8 cellular contexts compared by ENCODE assay signal in the genomic region with DNA sequence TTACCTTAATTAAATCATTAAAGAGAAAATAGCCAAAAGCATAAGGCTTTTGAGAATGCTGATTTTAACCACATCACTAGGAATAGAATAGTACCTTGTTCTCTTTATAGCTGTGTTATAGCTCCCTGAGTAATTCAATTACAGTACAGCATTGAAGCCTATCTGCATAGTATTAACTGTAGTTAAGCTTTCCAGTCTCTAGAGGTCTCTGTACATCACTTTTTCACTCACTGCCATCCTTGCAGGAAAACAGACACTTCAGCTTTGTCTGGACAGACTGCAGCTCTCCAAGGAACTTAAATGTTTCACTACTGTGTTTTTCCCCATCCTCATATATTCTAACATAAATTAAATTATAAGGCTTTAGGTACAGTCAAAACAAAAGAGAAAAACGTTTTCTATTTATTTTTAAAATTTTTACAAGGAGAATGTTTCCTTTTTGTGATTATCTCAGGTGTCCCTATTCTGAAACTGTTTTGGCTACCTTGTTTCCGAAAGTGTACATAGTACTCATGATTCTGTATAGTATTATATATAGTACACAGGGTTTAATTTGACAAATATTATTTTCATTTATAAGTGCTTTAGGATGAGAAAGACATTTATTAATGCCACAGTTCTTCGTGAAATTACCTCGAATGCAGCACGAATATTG.
A peak's percentile ranks its signal among the peaks of the same experiment; 100 is the strongest.
DNase-seq lines count a peak whose midpoint lies in the region; ATAC-seq, FAIRE-seq and TF ChIP-seq lines count a peak whose summit lies in the region.

No MANE protein-coding gene starts in this region.

- DNase-seq in AG10803 (ENCODE audit: low read depth) (peak; percentile 82), NCI-H2227 treated with DMSO at 0.1 percent for 48 hours (lab: John Stamatoyannopoulos, UW) (peak; percentile 63), K562 (ENCODE audit: extremely low read depth in 1 of 4, low spot score in 3 of 4) (peak in 2 of 4 experiments; percentile 2 to 3), keratinocyte (ENCODE audit: low read depth, low spot score) (no peak), testis (no peak), T-helper 9 cell (no peak)

- BruUV-seq in K562 (replicated peaks; lab: Mats Ljungman, UMichigan) = no TSS peak

- POLR2A ChIA-PET in K562 (lab: Yijun Ruan, JAX) = no interaction called here

- no peaks in the 10 kb centered on the region for H3K9me3 ChIP-seq in K562 (replicated peaks; ENCODE audit: control insufficient read depth, insufficient read depth, low read depth, low read length)
- H3K9me3 ChIP-seq in keratinocyte (ENCODE audit: control insufficient read depth, low read depth, low read length) = no peaks in the 10 kb centered on the region
- no peaks in the 10 kb centered on the region for H3K9me3 ChIP-seq in testis

- H3K4me1 ChIP-seq in K562 (replicated peaks in 1 of 2; ENCODE audit: control insufficient read depth in 2 of 2, insufficient read depth in 2 of 2, low read length in 2 of 2) (no peaks in the 10 kb centered on the region), keratinocyte (ENCODE audit: control insufficient read depth, extremely low read depth, insufficient read depth, low read length) (no peaks in the 10 kb centered on the region), testis (no peaks in the 10 kb centered on the region)

- whole genome bisulfite sequencing in K562 (ENCODE audit: insufficient coverage, low coverage, missing lambda C conversion rate) = 0% methylated on average over 5 of the region's 5 CpGs
- WGBS in testis, 2 donors = 27 to 31% methylated on average over 5 of the region's 5 CpGs

- H3K79me2 ChIP-seq in K562 (ENCODE audit: control insufficient read depth, insufficient read depth, low read length) (no peaks in the 10 kb centered on the region), keratinocyte (ENCODE audit: control insufficient read depth, insufficient read depth, low read length) (no peaks in the 10 kb centered on the region)

- dilution Hi-C loops in keratinocyte (cut with MboI; ENCODE audit: extremely low pct_ligation_motif_present, low sequenced_read_pairs) = no loop called here

- FAIRE-seq in K562 (lab: Jason Lieb, UNC) (no peak), keratinocyte (lab: Jason Lieb, UNC) (peak; percentile 26)

- in situ Hi-C loops in K562 (cut with MboI) = no loop called here

- H3K27ac ChIP-seq in K562 (ENCODE audit: extremely low read depth, low read depth, low read length) = no peak overlapping the region
- H3K27ac ChIP-seq in keratinocyte (ENCODE audit: control insufficient read depth, insufficient read depth, low read length) = no peak overlapping the region
- no peak overlapping the region for H3K27ac ChIP-seq in testis

- H3K27me3 ChIP-seq in K562 (ENCODE audit: control insufficient read depth in 2 of 2, insufficient read depth in 2 of 2, low read length in 2 of 2) (no peaks in the 10 kb centered on the region), keratinocyte (ENCODE audit: control insufficient read depth, extremely low read depth, insufficient read depth, low read length) (no peaks in the 10 kb centered on the region), testis (no peaks in the 10 kb centered on the region)

- H3K4me3 ChIP-seq in AG10803 (ENCODE audit: low read length) (peak overlapping the region; percentile 57), K562 (no peak overlapping the region), keratinocyte (ENCODE audit: control insufficient read depth in 2 of 3, extremely low read depth in 1 of 3, insufficient read depth in 2 of 3, low read depth in 1 of 3, low read length in 3 of 3) (peak overlapping the region; percentile 18 to 51 (median 41)), testis (peak overlapping the region in 1 of 2 donors; percentile 14)

- TF ChIP-seq CTCF in AG10803 (conservative IDR thresholded peaks at IDR 0.05; ENCODE audit: low read length) (peak; percentile 85), K562 (IDR thresholded peaks at IDR 0.05 in 2 of 3, conservative IDR thresholded peaks at IDR 0.05 in 1 of 3; ENCODE audit: insufficient read depth in 2 of 3, low read depth in 1 of 3, low read length in 3 of 3) (peak in 2 of 3 experiments; percentile 21 to 31; a peak in 2 of 6 replicates), keratinocyte (optimal IDR thresholded peaks at IDR 0.05 in 1 of 3, IDR thresholded peaks at IDR 0.05 in 1 of 3, conservative IDR thresholded peaks at IDR 0.05 in 1 of 3; ENCODE audit: extremely low read depth in 1 of 3, insufficient read depth in 2 of 3, low read length in 3 of 3) (peak; percentile 37 to 49 (median 49)), testis (IDR thresholded peaks at IDR 0.05) (peak; percentile 31 to 40 (median 34))

- CTCF ChIA-PET in K562 (lab: Yijun Ruan, JAX; ENCODE audit: low intra/inter-chr PET ratio) = interaction anchor here (1.0 kb wide), 1 partner anchor 1747 kb away, joined by 3 read pairs; no protein-coding TSS in a partner anchor

- H3K9ac ChIP-seq in K562 (ENCODE audit: insufficient read depth in 1 of 2, low read depth in 2 of 2, low read length in 2 of 2) = no peak overlapping the region
- H3K9ac ChIP-seq in keratinocyte (ENCODE audit: control insufficient read depth, extremely low read depth, insufficient read depth, low read length) = no peak overlapping the region

- intact Hi-C loops in K562 (cut with micrococcal nuclease) (loop anchor here (10.0 kb wide), 1 partner anchor 1550 kb away; no protein-coding TSS in a partner anchor), testis (cut with DNase I; ENCODE audit: low total_unique reads) (no loop called here)

- peak in 1 of 2 experiments; percentile 29; a peak in 3 of 4 replicates for TF ChIP-seq RAD21 in K562 (CRISPR knock-in tag; conservative IDR thresholded peaks at IDR 0.05 in 1 of 2, IDR thresholded peaks at IDR 0.05 in 1 of 2)

- H3K4me2 ChIP-seq in K562 (ENCODE audit: insufficient read depth, low read length) (no peak overlapping the region), keratinocyte (ENCODE audit: control insufficient read depth, extremely low read depth, insufficient read depth, low read depth, low read length) (peak overlapping the region; percentile 79)

- H4K20me1 ChIP-seq in K562 (replicated peaks; ENCODE audit: control insufficient read depth, insufficient read depth, low read length) = no peaks in the 10 kb centered on the region
- no peaks in the 10 kb centered on the region for H4K20me1 ChIP-seq in keratinocyte (ENCODE audit: control insufficient read depth, extremely low read depth, insufficient read depth, low read length)

- H2AFZ ChIP-seq in K562 (ENCODE audit: low read depth, low read length) = no peak overlapping the region
- H2AFZ ChIP-seq in keratinocyte (ENCODE audit: control insufficient read depth, low read length) = peak overlapping the region; percentile 55

- no peaks in the 10 kb centered on the region for H3K9me1 ChIP-seq in K562 (ENCODE audit: control insufficient read depth, insufficient read depth, low read length)
- H3K9me1 ChIP-seq in keratinocyte (ENCODE audit: control insufficient read depth, extremely low read depth, insufficient read depth, low read length) = no peaks in the 10 kb centered on the region

- no peaks in the 10 kb centered on the region for H3K36me3 ChIP-seq in K562 (ENCODE audit: control insufficient read depth, insufficient read depth, low read length)
- no peaks in the 10 kb centered on the region for H3K36me3 ChIP-seq in keratinocyte (ENCODE audit: control insufficient read depth in 2 of 2, extremely low read depth in 1 of 2, insufficient read depth in 2 of 2, low read length in 2 of 2)
- H3K36me3 ChIP-seq in testis (ENCODE audit: low read depth, missing control alignments) = no peaks in the 10 kb centered on the region

- TF ChIP-seq POLR2A in K562 (conservative IDR thresholded peaks at IDR 0.05) = no peak
- no peak for TF ChIP-seq POLR2A in testis (IDR thresholded peaks at IDR 0.05)

- ATAC-seq in GM19035 (IDR thresholded peaks at IDR 0.05; ENCODE audit: unreplicated experiment) = peak; percentile 88
- ATAC-seq in HG03342 (IDR thresholded peaks at IDR 0.05; ENCODE audit: unreplicated experiment) = peak; percentile 91
- ATAC-seq in K562 = peak; percentile 39; the same call in 1 of the 3 replicates

- TF ChIP-seq EP300 in K562 (IDR thresholded peaks at IDR 0.05; ENCODE audit: low read length) = no peak

TF ChIP-seq in K562, 482 proteins besides CTCF, POLR2A, EP300 and RAD21 (continues in another document):
- TF ChIP-seq SIN3A (IDR thresholded peaks at IDR 0.05; ENCODE audit: borderline replicate concordance in 2 of 2, control insufficient read depth in 1 of 2, low read depth in 2 of 2, low read length in 2 of 2) (no peak), TRIM24 (IDR thresholded peaks at IDR 0.05) (no peak), ARID1B (IDR thresholded peaks at IDR 0.05) (no peak), BHLHE40 (IDR thresholded peaks at IDR 0.05; ENCODE audit: low read length) (no peak), POLR2H (tag; IDR thresholded peaks at IDR 0.05; ENCODE audit: low read depth) (no peak)
- TF ChIP-seq, protein P1, sequence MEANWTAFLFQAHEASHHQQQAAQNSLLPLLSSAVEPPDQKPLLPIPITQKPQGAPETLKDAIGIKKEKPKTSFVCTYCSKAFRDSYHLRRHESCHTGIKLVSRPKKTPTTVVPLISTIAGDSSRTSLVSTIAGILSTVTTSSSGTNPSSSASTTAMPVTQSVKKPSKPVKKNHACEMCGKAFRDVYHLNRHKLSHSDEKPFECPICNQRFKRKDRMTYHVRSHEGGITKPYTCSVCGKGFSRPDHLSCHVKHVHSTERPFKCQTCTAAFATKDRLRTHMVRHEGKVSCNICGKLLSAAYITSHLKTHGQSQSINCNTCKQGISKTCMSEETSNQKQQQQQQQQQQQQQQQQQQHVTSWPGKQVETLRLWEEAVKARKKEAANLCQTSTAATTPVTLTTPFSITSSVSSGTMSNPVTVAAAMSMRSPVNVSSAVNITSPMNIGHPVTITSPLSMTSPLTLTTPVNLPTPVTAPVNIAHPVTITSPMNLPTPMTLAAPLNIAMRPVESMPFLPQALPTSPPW (CRISPR knock-in tag; IDR thresholded peaks at IDR 0.05) = no peak
- TF ChIP-seq, protein P2, sequence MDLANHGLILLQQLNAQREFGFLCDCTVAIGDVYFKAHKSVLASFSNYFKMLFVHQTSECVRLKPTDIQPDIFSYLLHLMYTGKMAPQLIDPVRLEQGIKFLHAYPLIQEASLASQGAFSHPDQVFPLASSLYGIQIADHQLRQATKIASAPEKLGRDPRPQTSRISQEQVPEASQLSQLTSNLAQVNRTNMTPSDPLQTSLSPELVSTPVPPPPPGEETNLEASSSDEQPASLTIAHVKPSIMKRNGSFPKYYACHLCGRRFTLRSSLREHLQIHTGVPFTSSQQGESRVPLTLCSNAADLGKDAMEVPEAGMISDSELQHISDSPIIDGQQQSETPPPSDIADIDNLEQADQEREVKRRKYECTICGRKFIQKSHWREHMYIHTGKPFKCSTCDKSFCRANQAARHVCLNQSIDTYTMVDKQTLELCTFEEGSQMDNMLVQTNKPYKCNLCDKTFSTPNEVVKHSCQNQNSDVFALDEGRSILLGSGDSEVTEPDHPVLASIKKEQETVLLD (IDR thresholded peaks at IDR 0.05) = no peak

Comparison
In these comparisons a context has a peak if more than half of its experiments do, and no peak if none do; other contexts are left out.
1. DNase-seq: peak in AG10803 (single experiment) and NCI-H2227 treated with DMSO at 0.1 percent for 48 hours (single experiment); none in keratinocyte (single experiment), testis (single experiment) and T-helper 9 cell (single experiment).
2. CTCF ChIP-seq: peak in every context shown above with its lines; median percentile 85 in AG10803; 49 in keratinocyte; 34 in testis; 26 in K562.
3. ATAC-seq: peak in every context shown above with its lines; median percentile 91 in HG03342; 88 in GM19035; 39 in K562.